ENCODE assay signal across 12 cellular contexts in genomic region chr14:94276898-94277561, GRCh38. TPM values are rescaled to one million over a fixed set of nuclear protein-coding genes. Genes with fewer than 3 reads are reported as not detected.
"Had no signal": no experiment of that assay in that cellular context is flagged by ENCODE, and none has a peak within 500 bp of the region (broad histone marks: within the 10 kb centered on the region; RNA-seq: fewer than 3 reads in every experiment).

No MANE protein-coding gene starts in this region.

RNA-seq across cellular contexts. Expression of gene SERPINA10, which starts 16.0 kb away (rescaled TPM):
- total RNA-seq: activated CD4-positive, alpha-beta T cell treated with anti-CD3 and anti-CD28 coated beads, Interleukin-2, amount 10 ng/mL, durations not matched to agents 24 days and 14 days; activated CD8-positive, alpha-beta memory T cell treated with anti-CD3 and anti-CD28 coated beads for 36 hours; activated CD8-positive, alpha-beta T cell treated with anti-CD3 and anti-CD28 coated beads for 36 hours; activated naive CD8-positive, alpha-beta T cell treated with anti-CD3 and anti-CD28 coated beads, Interleukin-2, amount 10 ng/mL, durations not matched to agents 7 days and 5 days; activated T-cell treated with anti-CD3 and anti-CD28 coated beads, Interleukin-2, amount 50 U/mL, for 72 hours; activated T-helper 17 cell treated with anti-CD3 and anti-CD28 coated beads, Interleukin-2, amount 50 U/mL, for 72 hours; ascending aorta; cardiac septum; LHCN-M2; PC-3; Peyer's patch; Right ventricle myocardium inferior had no signal

RNA-seq across cellular contexts. Expression of gene SERPINA6, which starts 46.1 kb away (rescaled TPM):
- total RNA-seq: activated CD4-positive, alpha-beta T cell treated with anti-CD3 and anti-CD28 coated beads, Interleukin-2, amount 10 ng/mL, durations not matched to agents 24 days and 14 days; activated CD8-positive, alpha-beta memory T cell treated with anti-CD3 and anti-CD28 coated beads for 36 hours; activated CD8-positive, alpha-beta T cell treated with anti-CD3 and anti-CD28 coated beads for 36 hours; activated naive CD8-positive, alpha-beta T cell treated with anti-CD3 and anti-CD28 coated beads, Interleukin-2, amount 10 ng/mL, durations not matched to agents 7 days and 5 days; activated T-cell treated with anti-CD3 and anti-CD28 coated beads, Interleukin-2, amount 50 U/mL, for 72 hours; ascending aorta; cardiac septum; LHCN-M2; PC-3; Peyer's patch; Right ventricle myocardium inferior had no signal
